27 cellular contexts compared by ENCODE assay signal in genomic region chr10:1724921-1725320, GRCh38. TPM values are rescaled to one million over a fixed set of nuclear protein-coding genes. Genes with fewer than 3 reads are reported as not detected.
"Had no signal": no experiment of that assay in that cellular context is flagged by ENCODE, and none has a peak within 500 bp of the region (broad histone marks: within the 10 kb centered on the region; RNA-seq: fewer than 3 reads in every experiment).

No MANE protein-coding gene starts in this region.

- H3K27ac Mint-ChIP-seq: immature natural killer cell; natural killer cell treated with Interleukin-12 subunit alpha and Interleukin-12 subunit beta and Interleukin-15 and Interleukin-18, amount 100 ng/mL, for 72 hours; stimulated activated memory B cell treated with anti-CD40 and anti-IgM and Interleukin-4, amounts not matched to agents 10 μg/mL and 1 μg/mL and 100 μg/mL, for 72 hours; stimulated activated naive CD8-positive, alpha-beta T cell treated with anti-CD3 and anti-CD28 coated beads, Interleukin-15, Interleukin-2, amounts not matched to agents 100 ng/mL and 50 ng/mL, for 24 hours had no signal

- H3K9me3 ChIP-seq: esophagus squamous epithelium, left ventricle myocardium inferior, lower lobe of right lung, tibial artery, upper lobe of right lung, vagina had no signal

- H3K4me3 ChIP-seq: coronary artery, esophagus squamous epithelium, heart right ventricle, left ventricle myocardium inferior, lower lobe of right lung, spleen, tibial artery, upper lobe of right lung, vagina had no signal

- H3K4me1 Mint-ChIP-seq: immature natural killer cell; stimulated activated memory B cell treated with anti-CD40 and anti-IgM and Interleukin-4, amounts not matched to agents 10 μg/mL and 1 μg/mL and 100 μg/mL, for 72 hours had no signal

- H3K4me1 ChIP-seq: heart right ventricle, left ventricle myocardium inferior, lower lobe of right lung, spleen, tibial artery, upper lobe of right lung, vagina had no signal

- H3K36me3 ChIP-seq: esophagus squamous epithelium, heart right ventricle, left ventricle myocardium inferior, lower lobe of right lung, spleen, tibial artery, upper lobe of right lung, vagina had no signal

- ATAC-seq: heart right ventricle; left cardiac atrium; natural killer cell treated with Interleukin-12 subunit alpha and Interleukin-12 subunit beta and Interleukin-15 and Interleukin-18, amount 100 ng/mL, for 72 hours; sciatic nerve; stimulated activated memory B cell treated with anti-CD40 and anti-IgM and Interleukin-4, amounts not matched to agents 10 μg/mL and 1 μg/mL and 100 μg/mL, for 72 hours; upper lobe of right lung had no signal

- H3K36me3 Mint-ChIP-seq: immature natural killer cell; natural killer cell treated with Interleukin-12 subunit alpha and Interleukin-12 subunit beta and Interleukin-15 and Interleukin-18, amount 100 ng/mL, for 72 hours; stimulated activated memory B cell treated with anti-CD40 and anti-IgM and Interleukin-4, amounts not matched to agents 10 μg/mL and 1 μg/mL and 100 μg/mL, for 72 hours had no signal

- H3K4me3 Mint-ChIP-seq: natural killer cell treated with Interleukin-12 subunit alpha and Interleukin-12 subunit beta and Interleukin-15 and Interleukin-18, amount 100 ng/mL, for 72 hours; stimulated activated memory B cell treated with anti-CD40 and anti-IgM and Interleukin-4, amounts not matched to agents 10 μg/mL and 1 μg/mL and 100 μg/mL, for 72 hours; stimulated activated naive CD8-positive, alpha-beta T cell treated with anti-CD3 and anti-CD28 coated beads, Interleukin-15, Interleukin-2, amounts not matched to agents 100 ng/mL and 50 ng/mL, for 24 hours had no signal

- H3K9me3 Mint-ChIP-seq: immature natural killer cell; natural killer cell treated with Interleukin-12 subunit alpha and Interleukin-12 subunit beta and Interleukin-15 and Interleukin-18, amount 100 ng/mL, for 72 hours; stimulated activated memory B cell treated with anti-CD40 and anti-IgM and Interleukin-4, amounts not matched to agents 10 μg/mL and 1 μg/mL and 100 μg/mL, for 72 hours; stimulated activated naive CD8-positive, alpha-beta T cell treated with anti-CD3 and anti-CD28 coated beads, Interleukin-15, Interleukin-2, amounts not matched to agents 100 ng/mL and 50 ng/mL, for 24 hours had no signal

- H3K27ac ChIP-seq: coronary artery, esophagus squamous epithelium, heart right ventricle, left ventricle myocardium inferior, lower lobe of right lung, spleen, tibial artery, upper lobe of right lung, vagina had no signal

- DNase-seq: effector CD4-positive, alpha-beta T cell; esophagus squamous epithelium; foreskin fibroblast; heart right ventricle; immature natural killer cell; kidney; left cardiac atrium; left ventricle myocardium inferior; lower lobe of right lung; mesenchymal stem cell; midbrain; posterior cingulate gyrus; spleen; stimulated activated CD4-positive, alpha-beta T cell treated with anti-CD3 and anti-CD28 coated beads, Interleukin-15, amount 100 ng/mL, for 24 hours; stimulated activated CD4-positive, alpha-beta T cell treated with anti-CD3 and anti-CD28 coated beads, Interleukin-1b, Interleukin-23, amount 100 ng/mL, for 48 hours; stimulated activated CD4-positive, alpha-beta T cell treated with anti-CD3 and anti-CD28 coated beads, Interleukin-4, amount 100 ng/mL, for 24 hours; tibial artery; upper lobe of right lung had no signal

- H3K27me3 ChIP-seq: tibial artery, vagina had no signal

RNA-seq across cellular contexts. Expression of gene ADARB2, which starts 12.4 kb away (rescaled TPM):
- total RNA-seq: dermis microvascular lymphatic vessel endothelial cell; natural killer cell treated with Interleukin-12 subunit alpha and Interleukin-12 subunit beta and Interleukin-15 and Interleukin-18, amount 100 ng/mL, for 72 hours; osteoblast; pulmonary artery endothelial cell had no signal
